8 cellular contexts compared by ENCODE assay signal in the genomic region with DNA sequence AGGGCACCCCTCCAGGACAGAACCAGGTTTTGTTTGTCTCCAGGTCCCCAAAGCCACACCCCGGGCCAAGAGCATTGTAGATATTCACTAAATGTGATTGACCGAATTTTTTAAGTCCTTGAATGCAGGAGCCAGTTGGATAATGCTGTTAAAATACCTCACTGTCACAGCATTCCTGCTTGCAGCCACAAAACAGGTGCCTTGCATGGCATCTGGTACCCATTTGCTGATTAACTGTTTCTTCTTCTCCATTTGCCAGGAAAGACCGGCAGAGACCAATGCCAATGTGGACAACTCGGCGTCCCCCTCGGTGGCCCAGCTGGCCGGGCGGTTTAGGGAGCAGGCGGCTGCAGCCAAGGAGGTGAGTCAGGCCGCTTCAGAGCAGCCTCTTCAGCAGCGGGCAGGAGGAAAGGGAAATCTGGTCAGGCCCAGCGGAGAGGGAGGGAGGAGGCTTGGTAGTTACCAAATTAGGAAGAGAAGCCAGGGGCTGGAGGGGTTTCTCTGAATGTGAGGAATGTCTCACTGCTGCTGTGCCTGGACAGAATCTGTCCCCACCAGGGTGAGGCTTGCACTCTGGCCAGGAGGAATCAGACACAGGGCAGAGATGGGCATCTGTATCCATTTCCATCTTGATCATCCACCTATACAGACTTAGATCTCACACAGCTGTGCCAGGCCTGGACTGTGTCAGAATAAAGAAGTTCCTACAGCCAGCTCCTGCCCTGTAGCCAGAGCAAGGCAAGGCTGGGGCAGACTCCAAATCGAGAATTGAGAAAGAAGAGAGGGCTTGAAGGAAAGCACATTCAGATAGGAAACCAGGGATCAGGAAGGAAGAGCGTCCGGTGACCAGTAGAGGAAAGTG. TPM values are rescaled to one million over a fixed set of nuclear protein-coding genes. Genes with fewer than 3 reads are reported as not detected.
DNase-seq lines count a peak whose midpoint lies in the region; ATAC-seq and TF ChIP-seq lines count a peak whose summit lies in the region.
"Had no signal": no experiment of that assay in that cellular context is flagged by ENCODE, and none has a peak within 500 bp of the region (broad histone marks: within the 10 kb centered on the region; RNA-seq: fewer than 3 reads in every experiment).

No MANE protein-coding gene starts in this region.

- H3K4me3 ChIP-seq in HUES6 (ENCODE audit: low read depth, low read length) = no peak overlapping the region; the same call in 1 of the 2 replicates
- no peak overlapping the region for H3K4me3 ChIP-seq in smooth muscle cell
- no peak overlapping the region for H3K4me3 ChIP-seq in mucosa of descending colon
- H3K4me3 ChIP-seq: skin epidermis had no signal

- no peak overlapping the region for H3K4me3 Mint-ChIP-seq in activated T-helper 2 cell treated with anti-CD3 and anti-CD28 coated beads, Interferon-gamma antibody, Interleukin-2, Interleukin-4, amounts not matched to agents 10 μg/mL and 5 μg/mL and 100 μg/mL, durations not matched to agents 14 hours and 24 hours and 36 hours (ENCODE audit: low read depth)

- peaks cover 58% of the 10 kb centered on the region for H3K36me3 Mint-ChIP-seq in activated T-helper 2 cell treated with anti-CD3 and anti-CD28 coated beads, Interferon-gamma antibody, Interleukin-2, Interleukin-4, amounts not matched to agents 10 μg/mL and 5 μg/mL and 100 μg/mL, durations not matched to agents 14 hours and 24 hours and 36 hours (ENCODE audit: low read depth)

- peak overlapping the region; percentile 63 for H3K27ac Mint-ChIP-seq in activated T-helper 2 cell treated with anti-CD3 and anti-CD28 coated beads, Interferon-gamma antibody, Interleukin-2, Interleukin-4, amounts not matched to agents 10 μg/mL and 5 μg/mL and 100 μg/mL, durations not matched to agents 14 hours and 24 hours and 36 hours

- no peaks in the 10 kb centered on the region for H3F3A ChIP-seq in smooth muscle cell (ENCODE audit: low read depth)

- no peaks in the 10 kb centered on the region for H3K79me2 ChIP-seq in smooth muscle cell (ENCODE audit: low read depth)

- H3K4me2 ChIP-seq in smooth muscle cell = peak overlapping the region; percentile 57

- no peaks in the 10 kb centered on the region for H3K9me3 Mint-ChIP-seq in activated T-helper 2 cell treated with anti-CD3 and anti-CD28 coated beads, Interferon-gamma antibody, Interleukin-2, Interleukin-4, amounts not matched to agents 10 μg/mL and 5 μg/mL and 100 μg/mL, durations not matched to agents 14 hours and 24 hours and 36 hours

- no peak for ATAC-seq in mucosa of descending colon

- H3K9ac ChIP-seq in HUES6 (ENCODE audit: low read length) (peak overlapping the region; percentile 43), smooth muscle cell (ENCODE audit: low read depth) (no peak overlapping the region)

- no peak for DNase-seq in activated T-helper 2 cell treated with anti-CD3 and anti-CD28 coated beads, Interferon-gamma antibody, Interleukin-2, Interleukin-4, amounts not matched to agents 10 μg/mL and 5 μg/mL and 100 μg/mL, durations not matched to agents 14 hours and 24 hours and 36 hours (ENCODE audit: low spot score)
- DNase-seq in cardiac septum (ENCODE audit: low spot score) = peak; percentile 85
- DNase-seq in smooth muscle cell (lab: John Stamatoyannopoulos, UW; ENCODE audit: unreplicated experiment) = peak; percentile 11
- no peak for DNase-seq in stimulated activated CD4-positive, alpha-beta T cell treated with anti-CD3 and anti-CD28 coated beads, Interleukin-4, amount 100 ng/mL, for 1 hour
- DNase-seq in mucosa of descending colon = no peak
- no peak for DNase-seq in posterior vena cava (ENCODE audit: low spot score)

- no peak overlapping the region for H2AFZ ChIP-seq in smooth muscle cell (ENCODE audit: low read depth)

- H3K9me3 ChIP-seq in HUES6 (ENCODE audit: control insufficient read depth, insufficient read depth, low read depth, low read length) (no peaks in the 10 kb centered on the region), smooth muscle cell (replicated peaks; ENCODE audit: low read depth) (no peaks in the 10 kb centered on the region), mucosa of descending colon (no peaks in the 10 kb centered on the region)

- H3K4me1 Mint-ChIP-seq in activated T-helper 2 cell treated with anti-CD3 and anti-CD28 coated beads, Interferon-gamma antibody, Interleukin-2, Interleukin-4, amounts not matched to agents 10 μg/mL and 5 μg/mL and 100 μg/mL, durations not matched to agents 14 hours and 24 hours and 36 hours (ENCODE audit: low read depth) = peaks cover 15% of the 10 kb centered on the region

- H3K36me3 ChIP-seq in HUES6 (ENCODE audit: control insufficient read depth, insufficient read depth, low read length) = no peaks in the 10 kb centered on the region
- no peaks in the 10 kb centered on the region for H3K36me3 ChIP-seq in smooth muscle cell (ENCODE audit: low read depth)
- no peaks in the 10 kb centered on the region for H3K36me3 ChIP-seq in mucosa of descending colon (ENCODE audit: low read depth)

- peak overlapping the region; percentile 21; the same call in 1 of the 2 replicates for H3K27ac ChIP-seq in HUES6 (ENCODE audit: low read depth, low read length)
- no peak overlapping the region for H3K27ac ChIP-seq in smooth muscle cell (ENCODE audit: low read depth)

- H3K27me3 ChIP-seq in HUES6 (ENCODE audit: control insufficient read depth, insufficient read depth, low read length) (no peaks in the 10 kb centered on the region), smooth muscle cell (ENCODE audit: low read depth) (no peaks in the 10 kb centered on the region)

- 18% methylated on average over 15 of the region's 15 CpGs for WGBS in smooth muscle cell (ENCODE audit: low lambda C conversion rate)

- no peak for TF ChIP-seq CTCF in smooth muscle cell (IDR thresholded peaks at IDR 0.05; ENCODE audit: borderline replicate concordance, insufficient read depth, poor library complexity, severe bottlenecking)
- TF ChIP-seq CTCF in mucosa of descending colon (IDR thresholded peaks at IDR 0.05) = no peak

- no peaks in the 10 kb centered on the region for H3K27me3 Mint-ChIP-seq in activated T-helper 2 cell treated with anti-CD3 and anti-CD28 coated beads, Interferon-gamma antibody, Interleukin-2, Interleukin-4, amounts not matched to agents 10 μg/mL and 5 μg/mL and 100 μg/mL, durations not matched to agents 14 hours and 24 hours and 36 hours (ENCODE audit: low read depth)

- H3K4me1 ChIP-seq in HUES6 (ENCODE audit: control insufficient read depth, insufficient read depth, low read length) (peaks cover 41% of the 10 kb centered on the region), smooth muscle cell (ENCODE audit: low read depth) (peaks cover 10% of the 10 kb centered on the region), mucosa of descending colon (ENCODE audit: low read depth) (peaks cover 10% of the 10 kb centered on the region)

- no peaks in the 10 kb centered on the region for H4K20me1 ChIP-seq in smooth muscle cell (ENCODE audit: low read depth)

- intact Hi-C loops in activated T-helper 2 cell treated with anti-CD3 and anti-CD28 coated beads, Interferon-gamma antibody, Interleukin-2, Interleukin-4, amounts not matched to agents 10 μg/mL and 5 μg/mL and 100 μg/mL, durations not matched to agents 14 hours and 24 hours and 36 hours (cut with micrococcal nuclease) = no loop called here
- intact Hi-C loops in cardiac septum (cut with DNase I) = loop anchor here (2.0 kb wide), 2 partner anchors 21 to 53 kb away; partner anchors contain the start of gene RCSD1
- intact Hi-C loops in mucosa of descending colon (cut with DNase I, micrococcal nuclease) = no loop called here
- intact Hi-C loops in posterior vena cava (cut with DNase I) = loop anchor here (5.0 to 10.0 kb wide), 2 partner anchors 49 to 82 kb away; partner anchors contain the start of gene RCSD1 (in 1 of the 2)

RNA-seq across cellular contexts. Expression of gene MPZL1, which starts 37.9 kb away (rescaled TPM):
- 36.7 and 40.5 TPM in 2 replicates for total RNA-seq in activated T-helper 2 cell treated with anti-CD3 and anti-CD28 coated beads, Interferon-gamma antibody, Interleukin-2, Interleukin-4, amounts not matched to agents 10 μg/mL and 5 μg/mL and 100 μg/mL, durations not matched to agents 14 hours and 24 hours and 36 hours
- total RNA-seq in cardiac septum = 35.7 TPM
- 250 and 264 TPM in 2 replicates for total RNA-seq in smooth muscle cell
- polyA plus RNA-seq in smooth muscle cell = 276 and 303 TPM in 2 replicates
- 100 to 1,000 TPM in 2 of 3 donors, 10 to 100 TPM in 1; 95.6 to 117 (median 103) TPM for total RNA-seq in mucosa of descending colon
- 100 to 1,000 TPM; 120 to 146 TPM for total RNA-seq in posterior vena cava

RNA-seq across cellular contexts. Expression of gene RCSD1, which starts 53.8 kb away (rescaled TPM):
- total RNA-seq in activated T-helper 2 cell treated with anti-CD3 and anti-CD28 coated beads, Interferon-gamma antibody, Interleukin-2, Interleukin-4, amounts not matched to agents 10 μg/mL and 5 μg/mL and 100 μg/mL, durations not matched to agents 14 hours and 24 hours and 36 hours = 84.9 and 91.9 TPM in 2 replicates
- total RNA-seq in cardiac septum (32.7 TPM), smooth muscle cell (0.27 TPM in 1 of 2 replicates, not detected in the other), mucosa of descending colon (10 to 100 TPM in 1 of 3 donors, 1 to 10 TPM in 2; 3.9 to 10.8 (median 8.4) TPM), posterior vena cava (10 to 100 TPM; 14.1 to 15.2 TPM)
- 0.40 TPM in 1 of 2 replicates, not detected in the other for polyA plus RNA-seq in smooth muscle cell

Comparison
In these comparisons a context has a peak if more than half of its experiments do, and no peak if none do; other contexts are left out.
1. DNase-seq: peak in cardiac septum (single experiment) and smooth muscle cell (single experiment); none in activated T-helper 2 cell treated with anti-CD3 and anti-CD28 coated beads, Interferon-gamma antibody, Interleukin-2, Interleukin-4, amounts not matched to agents 10 μg/mL and 5 μg/mL and 100 μg/mL, durations not matched to agents 14 hours and 24 hours and 36 hours (single experiment), stimulated activated CD4-positive, alpha-beta T cell treated with anti-CD3 and anti-CD28 coated beads, Interleukin-4, amount 100 ng/mL, for 1 hour (single experiment), mucosa of descending colon (0 of 3) and posterior vena cava (single experiment).
2. intact Hi-C loops: an anchor here in cardiac septum (2.0 kb wide) and posterior vena cava (5.0 to 10.0 kb wide); none called in activated T-helper 2 cell treated with anti-CD3 and anti-CD28 coated beads, Interferon-gamma antibody, Interleukin-2, Interleukin-4, amounts not matched to agents 10 μg/mL and 5 μg/mL and 100 μg/mL, durations not matched to agents 14 hours and 24 hours and 36 hours and mucosa of descending colon.